In the genomic region with DNA sequence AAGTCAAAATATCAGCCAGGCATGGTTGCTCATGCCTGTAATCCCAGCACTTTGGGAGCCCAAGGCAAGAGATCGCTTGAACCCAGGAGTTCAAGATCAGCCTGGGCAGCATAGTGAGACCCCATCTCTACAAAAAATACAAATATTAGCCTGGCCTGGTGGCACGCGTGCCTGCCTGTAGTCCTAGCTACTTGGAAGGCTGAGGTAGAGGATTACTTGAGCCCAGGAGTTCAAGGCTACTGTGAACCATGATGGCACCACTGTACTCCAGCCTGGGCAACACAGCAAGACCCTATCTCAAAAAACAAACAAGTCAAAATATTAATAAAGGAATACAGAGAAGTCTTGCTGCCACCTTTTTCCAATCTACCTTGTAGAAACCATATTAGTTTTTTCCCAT, we compare ENCODE assay signal across 23 cellular contexts.
"Had no signal": no experiment of that assay in that cellular context is flagged by ENCODE, and none has a peak within 500 bp of the region (broad histone marks: within the 10 kb centered on the region; RNA-seq: fewer than 3 reads in every experiment).

No MANE protein-coding gene starts in this region.

- H3K27ac ChIP-seq: esophagus squamous epithelium, gastroesophageal sphincter, ovary, suprapubic skin, thyroid gland had no signal

- H3K36me3 ChIP-seq: ovary had no signal

- ATAC-seq: gastroesophageal sphincter; left lobe of liver; mucosa of descending colon; naive thymus-derived CD8-positive, alpha-beta T cell; right cardiac atrium; stimulated activated effector memory CD8-positive, alpha-beta T cell treated with anti-CD3 and anti-CD28 coated beads, Interleukin-12 subunit alpha, Interleukin-12 subunit beta, amount 100 ng/mL, for 72 hours; stimulated activated naive CD8-positive, alpha-beta T cell treated with anti-CD3 and anti-CD28 coated beads, Interleukin-15, Interleukin-2, amounts not matched to agents 100 U/mL and 50 U/mL, for 24 hours had no signal

- H3K4me3 Mint-ChIP-seq: naive thymus-derived CD8-positive, alpha-beta T cell; stimulated activated effector memory CD8-positive, alpha-beta T cell treated with anti-CD3 and anti-CD28 coated beads, Interleukin-12 subunit alpha, Interleukin-12 subunit beta, amount 100 ng/mL, for 72 hours; type B pancreatic cell had no signal

- H3K4me2 ChIP-seq: smooth muscle cell had no signal

- H3K27me3 Mint-ChIP-seq: naive thymus-derived CD8-positive, alpha-beta T cell; progenitor cell of endocrine pancreas had no signal

- H3K9me3 Mint-ChIP-seq: naive thymus-derived CD8-positive, alpha-beta T cell; stimulated activated effector memory CD8-positive, alpha-beta T cell treated with anti-CD3 and anti-CD28 coated beads, Interleukin-12 subunit alpha, Interleukin-12 subunit beta, amount 100 ng/mL, for 72 hours; type B pancreatic cell had no signal

- FAIRE-seq: colon, urothelium cell line had no signal

- H3K27ac Mint-ChIP-seq: stimulated activated effector memory CD8-positive, alpha-beta T cell treated with anti-CD3 and anti-CD28 coated beads, Interleukin-12 subunit alpha, Interleukin-12 subunit beta, amount 100 ng/mL, for 72 hours; type B pancreatic cell had no signal

- H3K4me3 ChIP-seq: esophagus squamous epithelium, gastroesophageal sphincter, mucosa of descending colon, ovary, smooth muscle cell, suprapubic skin, thyroid gland had no signal

- H3K27me3 ChIP-seq: esophagus squamous epithelium, gastroesophageal sphincter, ovary, suprapubic skin, thyroid gland had no signal

- H3K9me3 ChIP-seq: esophagus squamous epithelium, gastroesophageal sphincter, mucosa of descending colon, ovary, suprapubic skin, thyroid gland had no signal

- DNase-seq: dermis blood vessel endothelial cell; esophagus squamous epithelium; foreskin fibroblast; glutamatergic neuron; islet precursor cell; mucosa of descending colon; naive thymus-derived CD8-positive, alpha-beta T cell; nucleus accumbens; right cardiac atrium; stimulated activated CD4-positive, alpha-beta T cell treated with anti-CD3 and anti-CD28 coated beads, Interleukin-4, amount 100 ng/mL, for 1 hour; stimulated activated CD8-positive, alpha-beta memory T cell treated with anti-CD3 and anti-CD28 coated beads, Interleukin-4, amount 100 ng/mL, for 48 hours; stimulated activated naive CD8-positive, alpha-beta T cell treated with anti-CD3 and anti-CD28 coated beads, Interleukin-15, Interleukin-2, amounts not matched to agents 100 U/mL and 50 U/mL, for 24 hours; thyroid gland had no signal
